In genomic region chr6:150877928-150878327, GRCh38 we compare ENCODE assay signal across 26 cellular contexts. TPM values are rescaled to one million over a fixed set of nuclear protein-coding genes. Genes with fewer than 3 reads are reported as not detected.
DNase-seq lines count a peak whose midpoint lies in the region; ATAC-seq and TF ChIP-seq lines count a peak whose summit lies in the region.
"Had no signal": no experiment of that assay in that cellular context is flagged by ENCODE, and none has a peak within 500 bp of the region (broad histone marks: within the 10 kb centered on the region; RNA-seq: fewer than 3 reads in every experiment).

No MANE protein-coding gene starts in this region.

- peaks cover 81% of the 10 kb centered on the region for H3K79me2 ChIP-seq in osteoblast (ENCODE audit: insufficient read depth, low read length)

- H3K36me3 Mint-ChIP-seq in CD4-positive, CD25-positive, alpha-beta regulatory T cell = peaks cover 11% of the 10 kb centered on the region
- H3K36me3 Mint-ChIP-seq: natural killer cell treated with Interleukin-12 subunit alpha and Interleukin-12 subunit beta and Interleukin-15 and Interleukin-18, amount 100 ng/mL, for 72 hours had no signal

- H4K20me1 ChIP-seq in osteoblast (ENCODE audit: insufficient read depth, low read length) = peaks cover 3% of the 10 kb centered on the region

- TF ChIP-seq CTCF in VCaP (conservative IDR thresholded peaks at IDR 0.05) (no peak), osteoblast (IDR thresholded peaks at IDR 0.05; ENCODE audit: extremely low read depth, low read depth, low read length) (peak; percentile 27)

- no peaks in the 10 kb centered on the region for H3K9me3 Mint-ChIP-seq in CD4-positive, CD25-positive, alpha-beta regulatory T cell
- H3K9me3 Mint-ChIP-seq: activated B cell treated with CpG ODN at 0.5 μM for 24 hours; HFFc6; natural killer cell treated with Interleukin-12 subunit alpha and Interleukin-12 subunit beta and Interleukin-15 and Interleukin-18, amount 100 ng/mL, for 72 hours; stimulated activated naive B cell treated with anti-CD40 and anti-IgM and Interleukin-4, amounts not matched to agents 10 μg/mL and 1 μg/mL and 100 μg/mL, for 72 hours had no signal

- peak overlapping the region in 2 of 3 donors; percentile 25 to 63 for H3K27ac Mint-ChIP-seq in CD4-positive, CD25-positive, alpha-beta regulatory T cell
- H3K27ac Mint-ChIP-seq: activated B cell treated with CpG ODN at 0.5 μM for 24 hours; natural killer cell treated with Interleukin-12 subunit alpha and Interleukin-12 subunit beta and Interleukin-15 and Interleukin-18, amount 100 ng/mL, for 72 hours; stimulated activated naive B cell treated with anti-CD40 and anti-IgM and Interleukin-4, amounts not matched to agents 10 μg/mL and 1 μg/mL and 100 μg/mL, for 72 hours had no signal

- H3K4me1 Mint-ChIP-seq in CD4-positive, CD25-positive, alpha-beta regulatory T cell = peaks cover 0 to 8% (median 6%) of the 10 kb centered on the region in 4 donors
- H3K4me1 Mint-ChIP-seq: activated B cell treated with CpG ODN at 0.5 μM for 24 hours had no signal

- no peak overlapping the region for H2AFZ ChIP-seq in osteoblast (ENCODE audit: low read length)

- DNase-seq in CD4-positive, CD25-positive, alpha-beta regulatory T cell = no peak
- peak; percentile 78 for DNase-seq in left lobe of liver (ENCODE audit: low spot score)
- no peak for DNase-seq in osteoblast (ENCODE audit: insufficient read length, low spot score, missing footprints)
- DNase-seq in NOMO-1 (lab: John Stamatoyannopoulos, UW; ENCODE audit: unreplicated experiment in 2 of 2) = no peak
- no peak for DNase-seq in NCI-H2029 (lab: John Stamatoyannopoulos, UW)
- no peak for DNase-seq in C1 segment of cervical spinal cord (lab: John Stamatoyannopoulos, UW)
- DNase-seq: 8988T; activated B cell treated with CpG ODN at 0.5 μM for 24 hours; activated CD4-positive, alpha-beta T cell treated with anti-CD3 and anti-CD28 coated beads, Interleukin-2, amount 50 U/mL, for 48 hours; activated CD8-positive, alpha-beta memory T cell treated with anti-CD3 and anti-CD28 coated beads, Interleukin-2, amount 50 U/mL, for 48 hours; activated effector memory CD4-positive, alpha-beta T cell treated with Interleukin-2 at 50 U/mL for 16 hours; BE2C; Caco-2; cortex of kidney; HFFc6; mammary epithelial cell; MG63; NCI-H1436; NCI-H524 treated with DMSO at 0.1 percent for 48 hours; stimulated activated naive B cell treated with anti-CD40 and anti-IgM and Interleukin-4, amounts not matched to agents 10 μg/mL and 1 μg/mL and 100 μg/mL, for 72 hours; thyroid gland had no signal

- no peaks in the 10 kb centered on the region for H3K9me3 ChIP-seq in CD4-positive, CD25-positive, alpha-beta regulatory T cell (ENCODE audit: control insufficient read depth in 2 of 2, low read length in 2 of 2)
- H3K9me3 ChIP-seq in osteoblast (ENCODE audit: low read depth, low read length) = no peaks in the 10 kb centered on the region
- H3K9me3 ChIP-seq: BE2C, Caco-2, MG63, prostate gland, thyroid gland had no signal

- H3K27me3 Mint-ChIP-seq in CD4-positive, CD25-positive, alpha-beta regulatory T cell = no peaks in the 10 kb centered on the region
- H3K27me3 Mint-ChIP-seq: activated B cell treated with CpG ODN at 0.5 μM for 24 hours; natural killer cell treated with Interleukin-12 subunit alpha and Interleukin-12 subunit beta and Interleukin-15 and Interleukin-18, amount 100 ng/mL, for 72 hours; stimulated activated naive B cell treated with anti-CD40 and anti-IgM and Interleukin-4, amounts not matched to agents 10 μg/mL and 1 μg/mL and 100 μg/mL, for 72 hours had no signal

- H3K4me2 ChIP-seq in osteoblast (ENCODE audit: insufficient read depth, low read length) = no peak overlapping the region

- no peak overlapping the region for H3K4me3 Mint-ChIP-seq in CD4-positive, CD25-positive, alpha-beta regulatory T cell
- H3K4me3 Mint-ChIP-seq: activated B cell treated with CpG ODN at 0.5 μM for 24 hours; HFFc6; natural killer cell treated with Interleukin-12 subunit alpha and Interleukin-12 subunit beta and Interleukin-15 and Interleukin-18, amount 100 ng/mL, for 72 hours; stimulated activated naive B cell treated with anti-CD40 and anti-IgM and Interleukin-4, amounts not matched to agents 10 μg/mL and 1 μg/mL and 100 μg/mL, for 72 hours had no signal

- H3K36me3 ChIP-seq in CD4-positive, CD25-positive, alpha-beta regulatory T cell (ENCODE audit: control insufficient read depth, insufficient read depth, low read length) = no peaks in the 10 kb centered on the region
- H3K36me3 ChIP-seq in osteoblast (ENCODE audit: insufficient read depth, low read length) = peaks cover 49% of the 10 kb centered on the region
- H3K36me3 ChIP-seq: prostate gland, thyroid gland had no signal

- H3K27me3 ChIP-seq in CD4-positive, CD25-positive, alpha-beta regulatory T cell (ENCODE audit: control insufficient read depth, insufficient read depth, low read length) = no peaks in the 10 kb centered on the region
- no peaks in the 10 kb centered on the region for H3K27me3 ChIP-seq in osteoblast (ENCODE audit: insufficient read depth, low read length)
- H3K27me3 ChIP-seq: BE2C, MG63, thyroid gland had no signal

- ATAC-seq in CD4-positive, CD25-positive, alpha-beta regulatory T cell (ENCODE audit: low read depth in 2 of 2) = no peak
- ATAC-seq in left lobe of liver (peak; percentile 88), HG03565 (IDR thresholded peaks at IDR 0.05; ENCODE audit: unreplicated experiment) (no peak)
- ATAC-seq: natural killer cell treated with Interleukin-12 subunit alpha and Interleukin-12 subunit beta and Interleukin-15 and Interleukin-18, amount 100 ng/mL, for 72 hours; SK-N-SH treated with all-trans-retinoic acid at 6 μM for 48 hours; stimulated activated naive B cell treated with anti-CD40 and anti-IgM and Interleukin-4, amounts not matched to agents 10 μg/mL and 1 μg/mL and 100 μg/mL, for 72 hours had no signal

- H3K4me1 ChIP-seq in CD4-positive, CD25-positive, alpha-beta regulatory T cell (ENCODE audit: control insufficient read depth, insufficient read depth, low read length, poor library complexity, severe bottlenecking) = no peaks in the 10 kb centered on the region
- peaks cover 20% of the 10 kb centered on the region for H3K4me1 ChIP-seq in osteoblast (ENCODE audit: insufficient read depth, low read length)
- H3K4me1 ChIP-seq: prostate gland had no signal

- H3K27ac ChIP-seq in CD4-positive, CD25-positive, alpha-beta regulatory T cell (ENCODE audit: insufficient read depth, low read length, poor library complexity, severe bottlenecking) = no peak overlapping the region
- peak overlapping the region; percentile 62; the same call in 1 of the 2 replicates for H3K27ac ChIP-seq in VCaP
- H3K27ac ChIP-seq in osteoblast (ENCODE audit: low read depth, low read length) = peak overlapping the region; percentile 56
- H3K27ac ChIP-seq: prostate gland had no signal

- H3K4me3 ChIP-seq in CD4-positive, CD25-positive, alpha-beta regulatory T cell (ENCODE audit: low read depth, low read length) = no peak overlapping the region
- no peak overlapping the region for H3K4me3 ChIP-seq in osteoblast (ENCODE audit: insufficient read depth, low read length)
- H3K4me3 ChIP-seq: MG63, prostate gland, thyroid gland had no signal

RNA-seq across cellular contexts. Expression of gene MTHFD1L, which starts 12.4 kb away (rescaled TPM):
- total RNA-seq in CD4-positive, CD25-positive, alpha-beta regulatory T cell = 11.1 TPM
- polyA plus RNA-seq in CD4-positive, CD25-positive, alpha-beta regulatory T cell = 1 to 10 TPM; 2.0 to 4.3 (median 3.2) TPM
- total RNA-seq in left lobe of liver (1.6 TPM), osteoblast (56.8 and 58.0 TPM in 2 replicates)
